In the genomic region with DNA sequence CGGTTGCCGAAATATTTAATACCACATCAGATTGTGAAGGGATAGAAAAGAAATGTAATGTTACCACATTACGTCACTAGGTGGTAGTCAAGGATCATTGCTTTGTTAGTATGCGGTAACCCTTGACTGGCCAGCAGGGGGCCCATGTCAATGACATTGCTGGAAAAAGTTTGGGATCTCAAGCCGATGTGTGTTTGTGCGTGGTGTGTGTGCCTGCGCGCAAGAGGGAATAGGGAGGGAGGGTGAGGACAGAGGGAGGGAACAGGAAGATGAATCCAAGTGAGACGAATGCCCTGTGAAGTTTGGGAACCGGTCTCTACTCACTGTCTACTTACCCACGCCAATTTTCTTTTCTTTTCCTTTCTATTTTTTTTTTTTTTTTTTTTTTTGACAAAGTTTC, we compare ENCODE assay signal across 1 cellular context.
A peak's percentile ranks its signal among the peaks of the same experiment; 100 is the strongest.
TF ChIP-seq lines count a peak whose summit lies in the region.

No MANE protein-coding gene starts in this region.

TF ChIP-seq in IMR-90, 13 proteins besides CTCF, POLR2A, EP300 and RAD21 (continued from another document):
- peak; percentile 54; the same call in 1 of the 2 replicates for TF ChIP-seq NFE2L2 (IDR thresholded peaks at IDR 0.05; ENCODE audit: low read depth, low read length)
- TF ChIP-seq MXI1 (IDR thresholded peaks at IDR 0.05; ENCODE audit: borderline replicate concordance, low read depth, low read length): no peak
- no peak for TF ChIP-seq RFX5 (IDR thresholded peaks at IDR 0.05; ENCODE audit: low read depth, low read length)
- TF ChIP-seq CHD1 (IDR thresholded peaks at IDR 0.05; ENCODE audit: low read depth, low read length): no peak
- peak; percentile 64 for TF ChIP-seq CEBPB (IDR thresholded peaks at IDR 0.05; ENCODE audit: low read depth, low read length)
- no peak for TF ChIP-seq FOS (IDR thresholded peaks at IDR 0.05; ENCODE audit: low read depth, low read length)
- no peak for TF ChIP-seq MAZ (IDR thresholded peaks at IDR 0.05; ENCODE audit: borderline replicate concordance, low read depth, low read length)
- no peak for TF ChIP-seq BHLHE40 (IDR thresholded peaks at IDR 0.05; ENCODE audit: low read depth, low read length)
